15 cellular contexts compared by ENCODE assay signal in the genomic region with DNA sequence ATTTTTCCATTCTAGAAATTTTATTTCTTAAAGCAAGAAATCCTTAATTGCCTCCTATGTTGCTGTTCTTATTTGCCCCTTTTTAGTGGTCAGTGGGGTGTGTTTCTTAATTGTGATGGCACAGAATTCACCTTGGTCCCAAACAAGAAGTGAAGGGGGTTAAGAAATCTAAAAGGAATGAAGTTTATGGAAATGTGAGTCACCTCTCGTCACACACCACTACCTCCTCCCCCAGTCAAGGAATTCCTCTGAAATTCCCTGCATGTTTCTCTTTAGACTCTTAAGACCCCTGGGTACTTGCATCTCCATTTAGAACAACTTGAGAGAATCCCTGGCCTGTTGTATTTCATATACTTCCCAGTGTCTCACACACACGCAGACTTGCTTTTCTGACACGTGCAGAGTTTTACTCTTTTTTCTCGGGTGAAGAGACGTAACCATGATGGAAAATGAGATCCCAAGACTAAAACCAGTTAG.
DNase-seq lines count a peak whose midpoint lies in the region; ATAC-seq and TF ChIP-seq lines count a peak whose summit lies in the region.
"Had no signal": no experiment of that assay in that cellular context is flagged by ENCODE, and none has a peak within 500 bp of the region (broad histone marks: within the 10 kb centered on the region; RNA-seq: fewer than 3 reads in every experiment).

No MANE protein-coding gene starts in this region.

- no peak for ATAC-seq in activated naive CD4-positive, alpha-beta T cell treated with anti-CD3 and anti-CD28 coated beads, Interleukin-2, amount 50 U/mL, for 72 hours
- ATAC-seq in HG03196 (IDR thresholded peaks at IDR 0.05; ENCODE audit: unreplicated experiment) (no peak), HG02852 (IDR thresholded peaks at IDR 0.05; ENCODE audit: unreplicated experiment) (no peak)
- ATAC-seq: activated T-cell treated with anti-CD3 and anti-CD28 coated beads, Interleukin-2, amount 50 U/mL, for 72 hours had no signal

- H3K4me3 Mint-ChIP-seq in activated naive CD4-positive, alpha-beta T cell treated with anti-CD3 and anti-CD28 coated beads, Interleukin-2, amount 10 ng/mL, durations not matched to agents 7 days and 5 days, result no peak overlapping the region
- H3K4me3 Mint-ChIP-seq: activated T-cell treated with anti-CD3 and anti-CD28 coated beads, Interleukin-2, amount 50 U/mL, for 72 hours; B cell had no signal

- H3K36me3 ChIP-seq in tibial nerve, result no peaks in the 10 kb centered on the region
- H3K36me3 ChIP-seq: HAP-1, transverse colon had no signal

- H3K27me3 ChIP-seq in tibial nerve, result no peaks in the 10 kb centered on the region
- H3K27me3 ChIP-seq: transverse colon had no signal

- H3K9me3 Mint-ChIP-seq in activated naive CD4-positive, alpha-beta T cell treated with anti-CD3 and anti-CD28 coated beads, Interleukin-2, amount 50 U/mL, for 72 hours, result peaks cover 0 to 11% of the 10 kb centered on the region in 2 donors
- H3K9me3 Mint-ChIP-seq in activated naive CD4-positive, alpha-beta T cell treated with anti-CD3 and anti-CD28 coated beads, Interleukin-2, amount 10 ng/mL, durations not matched to agents 7 days and 5 days, result peaks cover 1% of the 10 kb centered on the region

- no peak for TF ChIP-seq POLR2A in tibial nerve (IDR thresholded peaks at IDR 0.05)

- H3K4me1 Mint-ChIP-seq in activated naive CD4-positive, alpha-beta T cell treated with anti-CD3 and anti-CD28 coated beads, Interleukin-2, amount 10 ng/mL, durations not matched to agents 7 days and 5 days, result peaks cover 42% of the 10 kb centered on the region
- H3K4me1 Mint-ChIP-seq: B cell had no signal

- no peak for TF ChIP-seq EP300 in tibial nerve (IDR thresholded peaks at IDR 0.05)

- CTCF ChIA-PET in activated naive CD4-positive, alpha-beta T cell treated with anti-CD3 and anti-CD28 coated beads, Interleukin-2, amount 10 ng/mL, durations not matched to agents 7 days and 5 days (lab: Charles Lee), result no interaction called here

- peak overlapping the region; percentile 31 to 38 for H3K27ac Mint-ChIP-seq in activated naive CD4-positive, alpha-beta T cell treated with anti-CD3 and anti-CD28 coated beads, Interleukin-2, amount 50 U/mL, for 72 hours
- H3K27ac Mint-ChIP-seq in activated naive CD4-positive, alpha-beta T cell treated with anti-CD3 and anti-CD28 coated beads, Interleukin-2, amount 10 ng/mL, durations not matched to agents 7 days and 5 days, result no peak overlapping the region
- H3K27ac Mint-ChIP-seq: activated T-cell treated with anti-CD3 and anti-CD28 coated beads, Interleukin-2, amount 50 U/mL, for 72 hours; B cell had no signal

- peak overlapping the region in 3 of 4 donors; percentile 14 to 61 (median 42) for H3K27ac ChIP-seq in tibial nerve

- H3K9me3 ChIP-seq in tibial nerve, result peaks cover 0 to 8% (median 0%) of the 10 kb centered on the region in 4 donors
- H3K9me3 ChIP-seq: HAP-1, transverse colon had no signal

- H3K4me3 ChIP-seq in fibroblast of villous mesenchyme (ENCODE audit: low read depth, low read length) (no peak overlapping the region), tibial nerve (no peak overlapping the region)
- H3K4me3 ChIP-seq: HAP-1, transverse colon had no signal

- TF ChIP-seq CTCF in fibroblast of villous mesenchyme (IDR thresholded peaks at IDR 0.05; ENCODE audit: insufficient read depth, low read depth, low read length) (no peak), tibial nerve (IDR thresholded peaks at IDR 0.05) (no peak)

- peaks cover 0 to 38% (median 13%) of the 10 kb centered on the region in 4 donors for H3K4me1 ChIP-seq in tibial nerve
- H3K4me1 ChIP-seq: HAP-1 had no signal

- 44 to 45% methylated on average over 5 of the region's 5 CpGs for WGBS in tibial nerve, 2 donors

- DNase-seq in activated naive CD4-positive, alpha-beta T cell treated with anti-CD3 and anti-CD28 coated beads, Interleukin-2, amount 50 U/mL, for 72 hours (ENCODE audit: low spot score in 2 of 2), result no peak
- no peak for DNase-seq in activated naive CD4-positive, alpha-beta T cell treated with anti-CD3 and anti-CD28 coated beads, Interleukin-2, amount 10 ng/mL, durations not matched to agents 7 days and 5 days
- DNase-seq in SW 1271 (lab: John Stamatoyannopoulos, UW), result peak; percentile 10 to 49
- DNase-seq in fibroblast of villous mesenchyme (ENCODE audit: low read depth), result peak; percentile 75
- no peak for DNase-seq in tibial nerve (ENCODE audit: low spot score in 2 of 2)
- no peak for DNase-seq in activated naive CD4-positive, alpha-beta T cell (lab: John Stamatoyannopoulos, UW)
- DNase-seq: activated T-cell treated with anti-CD3 and anti-CD28 coated beads, Interleukin-2, amount 50 U/mL, for 72 hours; erythroblast; NCI-H2171; stimulated activated CD4-positive, alpha-beta T cell treated with anti-CD3 and anti-CD28 coated beads, Interleukin-4, amount 100 ng/mL, for 4 hours; transverse colon had no signal

- no peaks in the 10 kb centered on the region for H3K27me3 Mint-ChIP-seq in activated naive CD4-positive, alpha-beta T cell treated with anti-CD3 and anti-CD28 coated beads, Interleukin-2, amount 10 ng/mL, durations not matched to agents 7 days and 5 days
- H3K27me3 Mint-ChIP-seq: B cell had no signal

- peaks cover 7 to 44% of the 10 kb centered on the region in 2 donors for H3K36me3 Mint-ChIP-seq in activated naive CD4-positive, alpha-beta T cell treated with anti-CD3 and anti-CD28 coated beads, Interleukin-2, amount 50 U/mL, for 72 hours
- H3K36me3 Mint-ChIP-seq in activated naive CD4-positive, alpha-beta T cell treated with anti-CD3 and anti-CD28 coated beads, Interleukin-2, amount 10 ng/mL, durations not matched to agents 7 days and 5 days, result peaks cover 42% of the 10 kb centered on the region

Comparison
In these comparisons a context has a peak if more than half of its experiments do, and no peak if none do; other contexts are left out.
1. DNase-seq: peak in SW 1271 (2 of 2) and fibroblast of villous mesenchyme (single experiment); none in activated naive CD4-positive, alpha-beta T cell treated with anti-CD3 and anti-CD28 coated beads, Interleukin-2, amount 50 U/mL, for 72 hours (0 of 2), activated naive CD4-positive, alpha-beta T cell treated with anti-CD3 and anti-CD28 coated beads, Interleukin-2, amount 10 ng/mL, durations not matched to agents 7 days and 5 days (single experiment), tibial nerve (0 of 2) and activated naive CD4-positive, alpha-beta T cell (0 of 4).